15 cellular contexts compared by ENCODE assay signal in genomic region chr13:56864451-56864850, GRCh38.
DNase-seq lines count a peak whose midpoint lies in the region; ATAC-seq and TF ChIP-seq lines count a peak whose summit lies in the region.
"Had no signal": no experiment of that assay in that cellular context is flagged by ENCODE, and none has a peak within 500 bp of the region (broad histone marks: within the 10 kb centered on the region; RNA-seq: fewer than 3 reads in every experiment).

No MANE protein-coding gene starts in this region.

- no peaks in the 10 kb centered on the region for H3K36me3 ChIP-seq in A673 (ENCODE audit: insufficient read depth, low read length, poor library complexity, severe bottlenecking)

- intact Hi-C loops in A673 (cut with micrococcal nuclease; ENCODE audit: unreplicated experiment): no loop called here

- BruUV-seq in A673 (replicated peaks; lab: Mats Ljungman, UMichigan): no TSS peak

- H3K27me3 ChIP-seq in A673 (replicated peaks; ENCODE audit: insufficient read depth, low read depth, low read length, poor library complexity): no peaks in the 10 kb centered on the region

- no peaks in the 10 kb centered on the region for H3K4me1 ChIP-seq in A673 (ENCODE audit: insufficient read depth, low read length, poor library complexity, severe bottlenecking)

- no peak overlapping the region for H3K4me3 ChIP-seq in A673 (ENCODE audit: low read depth, low read length, poor library complexity, severe bottlenecking)

- POLR2A ChIA-PET in A673 (lab: Charles Lee; ENCODE audit: low non-redundant PET): no interaction called here

- CTCF ChIA-PET in A673 (lab: Charles Lee): no interaction called here

- TF ChIP-seq CTCF in A673 (conservative IDR thresholded peaks at IDR 0.05; ENCODE audit: low read depth, low read length): no peak

- H3K9me3 ChIP-seq in A673 (ENCODE audit: low read depth, low read length, poor library complexity, severe bottlenecking): no peaks in the 10 kb centered on the region

- peak; percentile 25 for DNase-seq in A673 (ENCODE audit: low spot score)
- peak in 2 of 3 experiments; percentile 14 to 80 for DNase-seq in NCI-H1417 (lab: John Stamatoyannopoulos, UW)
- DNase-seq in glomerular endothelial cell (ENCODE audit: extremely low read depth, low read depth, low spot score): peak; percentile 74
- DNase-seq in cerebellum (ENCODE audit: low spot score): no peak
- DNase-seq in activated T-cell treated with anti-CD3 and anti-CD28 coated beads for 4 hours: no peak
- no peak for DNase-seq in activated CD4-positive, alpha-beta T cell treated with anti-CD3 and anti-CD28 coated beads, Interleukin-2, amount 50 U/mL, for 48 hours
- DNase-seq in NCI-H446 treated with DMSO at 0.1 percent for 48 hours (lab: John Stamatoyannopoulos, UW): no peak
- DNase-seq: C1 segment of cervical spinal cord; Calu3; CD4-positive, alpha-beta T cell; DMS79; EL; HCEC 1CT; HFFc6 had no signal

- no peak overlapping the region for H3K27ac ChIP-seq in A673 (ENCODE audit: low read depth, low read length, poor library complexity, severe bottlenecking)

- ATAC-seq in SK-N-SH treated with all-trans-retinoic acid at 6 μM for 48 hours: peak; percentile 45; the same call in 2 of the 3 replicates

TF ChIP-seq in SK-N-SH treated with all-trans-retinoic acid at 6 μM for 48 hours, 23 proteins besides CTCF, POLR2A, EP300 and RAD21:
- no peak for TF ChIP-seq TOX (CRISPR knock-in tag; IDR thresholded peaks at IDR 0.05; ENCODE audit: borderline replicate concordance)
- TF ChIP-seq PPARA (CRISPR knock-in tag; IDR thresholded peaks at IDR 0.05; ENCODE audit: borderline replicate concordance): no peak
- TF ChIP-seq ZNF8 (CRISPR knock-in tag; IDR thresholded peaks at IDR 0.05): no peak
- TF ChIP-seq ZFP30 (CRISPR knock-in tag; IDR thresholded peaks at IDR 0.05): no peak
- TF ChIP-seq RARB (CRISPR knock-in tag; IDR thresholded peaks at IDR 0.05): no peak
- no peak for TF ChIP-seq ZNF565 (CRISPR knock-in tag; conservative IDR thresholded peaks at IDR 0.05; ENCODE audit: low read depth)
- TF ChIP-seq ARNTL (CRISPR knock-in tag; IDR thresholded peaks at IDR 0.05; ENCODE audit: borderline replicate concordance, low read depth): no peak
- TF ChIP-seq ZNF70 (CRISPR knock-in tag; IDR thresholded peaks at IDR 0.05): no peak
- no peak for TF ChIP-seq OSR1 (CRISPR knock-in tag; IDR thresholded peaks at IDR 0.05)
- no peak for TF ChIP-seq TCF4 (CRISPR knock-in tag; IDR thresholded peaks at IDR 0.05; ENCODE audit: borderline replicate concordance)
- TF ChIP-seq CREB5 (CRISPR knock-in tag; IDR thresholded peaks at IDR 0.05; ENCODE audit: low read depth): no peak
- TF ChIP-seq ESRRG (CRISPR knock-in tag; IDR thresholded peaks at IDR 0.05): no peak
- no peak for TF ChIP-seq BACH2 (CRISPR knock-in tag; IDR thresholded peaks at IDR 0.05; ENCODE audit: borderline replicate concordance)
- no peak for TF ChIP-seq CSRNP3 (CRISPR knock-in tag; IDR thresholded peaks at IDR 0.05)

Comparison
In these comparisons a context has a peak if more than half of its experiments do, and no peak if none do; other contexts are left out.
1. DNase-seq: peak in A673 (single experiment), NCI-H1417 (2 of 3) and glomerular endothelial cell (single experiment); none in cerebellum (single experiment), activated T-cell treated with anti-CD3 and anti-CD28 coated beads for 4 hours (single experiment), activated CD4-positive, alpha-beta T cell treated with anti-CD3 and anti-CD28 coated beads, Interleukin-2, amount 50 U/mL, for 48 hours (0 of 2) and NCI-H446 treated with DMSO at 0.1 percent for 48 hours (single experiment).